6 cellular contexts compared by ENCODE assay signal in genomic region chr16:31118223-31119155, GRCh38. TPM values are rescaled to one million over a fixed set of nuclear protein-coding genes. Genes with fewer than 3 reads are reported as not detected.
DNase-seq lines count a peak whose midpoint lies in the region; ATAC-seq and TF ChIP-seq lines count a peak whose summit lies in the region.

No MANE protein-coding gene starts in this region.

- peak overlapping the region; percentile 76 to 98 (median 94) for H3K27ac Mint-ChIP-seq in naive B cell

- H3K27ac ChIP-seq in ascending aorta = peak overlapping the region; percentile 97

- H3K9me3 Mint-ChIP-seq in naive B cell = no peaks in the 10 kb centered on the region

- peak overlapping the region; percentile 77 to 98 (median 94) for H3K4me3 Mint-ChIP-seq in naive B cell

- H3K36me3 ChIP-seq in H7 (replicated peaks; ENCODE audit: control insufficient read depth, insufficient read depth, low read length) (peaks cover 20% of the 10 kb centered on the region), ascending aorta (peaks cover 29 to 40% of the 10 kb centered on the region in 2 donors)

- H3K4me1 ChIP-seq in ascending aorta = peaks cover 0 to 13% of the 10 kb centered on the region in 2 donors

- intact Hi-C loops in ascending aorta (cut with DNase I) = loop anchor here (1.0 kb wide), 1 partner anchor 20 kb away; no protein-coding TSS in a partner anchor

- H3K4me3 ChIP-seq in H7 (ENCODE audit: insufficient read depth, low read depth, low read length) (peak overlapping the region; percentile 57), ascending aorta (peak overlapping the region; percentile 81 to 88)

- H3K36me3 Mint-ChIP-seq in naive B cell = peaks cover 4 to 9% of the 10 kb centered on the region in 2 donors

- H3K9me3 ChIP-seq in ascending aorta = no peaks in the 10 kb centered on the region

- H3K27me3 ChIP-seq in H7 (ENCODE audit: control insufficient read depth, insufficient read depth, low read length) = no peaks in the 10 kb centered on the region
- no peaks in the 10 kb centered on the region for H3K27me3 ChIP-seq in ascending aorta

- H3K4me1 Mint-ChIP-seq in naive B cell = peaks cover 10 to 32% (median 29%) of the 10 kb centered on the region in 3 donors

- ATAC-seq in naive B cell (ENCODE audit: low read depth in 2 of 2) (no peak), HG02678 (IDR thresholded peaks at IDR 0.05; ENCODE audit: unreplicated experiment) (no peak), HG02623 (IDR thresholded peaks at IDR 0.05; ENCODE audit: unreplicated experiment) (no peak)

- DNase-seq in H7 (peak; percentile 21), ascending aorta (ENCODE audit: low spot score in 2 of 2) (no peak), naive B cell (no peak)
- DNase-seq in stimulated activated CD4-positive, alpha-beta T cell treated with anti-CD3 and anti-CD28 coated beads, Interleukin-4, amount 100 ng/mL, for 4 hours = no peak

- no peak for TF ChIP-seq CTCF in ascending aorta (IDR thresholded peaks at IDR 0.05)

- no peaks in the 10 kb centered on the region for H3K27me3 Mint-ChIP-seq in naive B cell

RNA-seq across cellular contexts. Expression of gene KAT8, which starts 1.0 kb away (rescaled TPM):
- total RNA-seq in H7 (2014; rRNA removed; shearing (Covaris generic)) = 61.7 and 77.2 TPM in 2 replicates
- total RNA-seq in ascending aorta = 113 TPM
- 10 to 100 TPM; 39.0 to 68.1 (median 51.6) TPM for polyA plus RNA-seq in naive B cell (ENCODE audit: low read depth in 6 of 6)

RNA-seq across cellular contexts. Expression of gene BCKDK, which starts 10.3 kb away (rescaled TPM):
- 52.7 and 64.0 TPM in 2 replicates for total RNA-seq in H7 (2014; rRNA removed; shearing (Covaris generic))
- total RNA-seq in ascending aorta = 85.8 TPM
- 10 to 100 TPM; 23.1 to 41.2 (median 27.3) TPM for polyA plus RNA-seq in naive B cell (ENCODE audit: low read depth in 6 of 6)

RNA-seq across cellular contexts. Expression of gene PRSS8, which starts 17.0 kb away (rescaled TPM):
- 57.1 and 65.4 TPM in 2 replicates for total RNA-seq in H7 (2014; rRNA removed; shearing (Covaris generic))
- not detected for total RNA-seq in ascending aorta
- polyA plus RNA-seq in naive B cell (ENCODE audit: low read depth in 6 of 6) = under 1 TPM in 1 of 6 donors, not detected in 5; 0.40 TPM

RNA-seq across cellular contexts. Expression of gene VKORC1, which starts 23.9 kb away (rescaled TPM):
- total RNA-seq in H7 (2014; rRNA removed; shearing (Covaris generic)) = 127 and 135 TPM in 2 replicates
- total RNA-seq in ascending aorta = 227 TPM
- 10 to 100 TPM; 61.9 to 77.4 (median 66.6) TPM for polyA plus RNA-seq in naive B cell (ENCODE audit: low read depth in 6 of 6)

RNA-seq across cellular contexts. Expression of gene PRSS53, which starts 29.7 kb away (rescaled TPM):
- 1.3 and 4.5 TPM in 2 replicates for total RNA-seq in H7 (2014; rRNA removed; shearing (Covaris generic))
- 7.5 TPM for total RNA-seq in ascending aorta
- polyA plus RNA-seq in naive B cell (ENCODE audit: low read depth in 6 of 6) = under 1 TPM in 4 of 6 donors, not detected in 2; 0.19 to 0.77 (median 0.50) TPM

Comparison
In these comparisons a context has a peak if more than half of its experiments do, and no peak if none do; other contexts are left out.
1. RNA of gene PRSS8, which starts 17.0 kb away (total RNA-seq): 57.1 to 65.4 TPM in H7; not detected in ascending aorta (single experiment); every median in the first group is over 10 times any median in the second.